ENCODE assay signal across 34 cellular contexts in genomic region chr4:16483540-16483939, GRCh38.
"Had no signal": no experiment of that assay in that cellular context is flagged by ENCODE, and none has a peak within 500 bp of the region (broad histone marks: within the 10 kb centered on the region; RNA-seq: fewer than 3 reads in every experiment).

No MANE protein-coding gene starts in this region.

- H3K36me3 ChIP-seq: MG63 had no signal

- H3K9ac ChIP-seq: KMS-11 had no signal

- H3K9me3 ChIP-seq: MG63 had no signal

- H3K27ac ChIP-seq: KMS-11 had no signal

- H3K27me3 ChIP-seq: MG63 had no signal

- DNase-seq: Karpas-422, KG1, MG63, MM.1S, MV-4-11, NCI-H1048, NCI-H1092, NCI-H1092 treated with DMSO at 0.1 percent for 48 hours, NCI-H1105, NCI-H1105 treated with DMSO at 0.1 percent for 48 hours, NCI-H1417, NCI-H1417 treated with DMSO at 0.1 percent for 48 hours, NCI-H1436, NCI-H1436 treated with DMSO at 0.1 percent for 48 hours, NCI-H146, NCI-H1694, NCI-H1694 treated with DMSO at 0.1 percent for 48 hours, NCI-H187, NCI-H187 treated with DMSO at 0.1 percent for 48 hours, NCI-H1930, NCI-H2029, NCI-H2029 treated with DMSO at 0.1 percent for 48 hours, NCI-H2081, NCI-H2081 treated with DMSO at 0.1 percent for 48 hours, NCI-H2107, NCI-H2171, NCI-H2171 treated with DMSO at 0.1 percent for 48 hours, NCI-H2227 treated with DMSO at 0.1 percent for 48 hours, NCI-H226, NCI-H345, NCI-H446, NCI-H446 treated with DMSO at 0.1 percent for 48 hours, NCI-H510A had no signal

- H3K4me3 ChIP-seq: MG63 had no signal

- H3K4me2 ChIP-seq: KMS-11 had no signal
